ENCODE assay signal across 8 cellular contexts in the genomic region with DNA sequence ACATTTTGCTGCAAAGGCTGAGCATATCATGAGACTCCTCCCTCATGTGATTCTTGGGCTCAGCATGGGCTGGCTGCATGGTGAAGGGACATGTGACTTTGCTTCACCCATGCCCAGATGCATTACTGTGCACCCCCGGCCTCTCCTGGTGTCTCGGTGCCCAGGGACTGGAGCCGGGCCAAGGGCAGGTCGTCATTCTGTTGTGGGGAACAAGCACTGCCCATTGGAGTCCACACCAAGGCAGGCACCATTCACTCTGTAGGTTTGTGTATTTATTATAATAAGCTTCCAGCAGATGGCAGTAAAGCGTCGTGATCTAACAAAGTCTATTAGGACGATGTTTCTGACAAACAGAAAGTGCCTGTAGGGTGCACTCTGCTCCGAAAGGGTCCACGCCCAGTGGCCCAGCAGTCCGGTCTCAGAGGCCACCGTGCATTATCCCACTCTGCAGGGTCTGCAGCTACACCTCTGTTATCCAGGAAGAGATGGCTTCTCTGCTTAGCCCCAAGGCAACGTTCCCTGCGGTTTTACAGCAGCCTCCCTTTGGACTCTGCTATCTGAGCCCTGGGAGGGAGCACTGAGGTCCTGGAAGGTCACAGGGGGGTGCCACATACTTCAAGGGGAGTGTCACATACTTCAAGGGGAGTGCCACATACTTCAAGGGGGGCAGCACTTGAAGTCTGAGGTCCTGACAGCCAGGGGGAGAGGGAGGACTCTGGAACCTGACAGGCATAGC.
DNase-seq lines count a peak whose midpoint lies in the region; ATAC-seq and TF ChIP-seq lines count a peak whose summit lies in the region.

No MANE protein-coding gene starts in this region.

- no peaks in the 10 kb centered on the region for H3K4me1 ChIP-seq in CD8-positive, alpha-beta T cell (ENCODE audit: insufficient read depth, low read length)

- intact Hi-C loops in CD8-positive, alpha-beta T cell (cut with DNase I, micrococcal nuclease) = no loop called here

- H3K36me3 Mint-ChIP-seq in CD8-positive, alpha-beta T cell = no peaks in the 10 kb centered on the region

- H3K27me3 ChIP-seq in CD8-positive, alpha-beta T cell (ENCODE audit: insufficient read depth, low read length) = no peaks in the 10 kb centered on the region

- H3K27ac ChIP-seq in CD8-positive, alpha-beta T cell (ENCODE audit: low read depth, low read length) = no peak overlapping the region

- peak in 6 of 7 experiments; percentile 4 to 60 (median 34) for DNase-seq in CD8-positive, alpha-beta T cell
- DNase-seq in NCI-H446 treated with DMSO at 0.1 percent for 48 hours (lab: John Stamatoyannopoulos, UW) (peak; percentile 67), ecto neural progenitor cell (ENCODE audit: low spot score) (peak; percentile 83), lung microvascular endothelial cell (ENCODE audit: low read depth in 2 of 2) (peak; percentile 75 to 88)
- peak; percentile 15 to 39 for DNase-seq in activated CD4-positive, alpha-beta T cell treated with anti-CD3 and anti-CD28 coated beads for 4 hours
- peak; percentile 44 for DNase-seq in stimulated activated CD8-positive, alpha-beta memory T cell treated with anti-CD3 and anti-CD28 coated beads, Interleukin-4, amount 100 ng/mL, for 48 hours

- POLR2A ChIA-PET in CD8-positive, alpha-beta T cell (lab: Charles Lee) = no interaction called here

- H3K4me3 ChIP-seq in CD8-positive, alpha-beta T cell (ENCODE audit: low read depth, low read length) = peak overlapping the region; percentile 36

- peak; percentile 75 for ATAC-seq in CD8-positive, alpha-beta T cell
- ATAC-seq in GM19351 (IDR thresholded peaks at IDR 0.05; ENCODE audit: unreplicated experiment) (peak; percentile 99), HG03432 (IDR thresholded peaks at IDR 0.05; ENCODE audit: unreplicated experiment) (peak; percentile 96)

- H3K9me3 ChIP-seq in CD8-positive, alpha-beta T cell (ENCODE audit: low read length) = no peaks in the 10 kb centered on the region

- H3K9me3 Mint-ChIP-seq in CD8-positive, alpha-beta T cell = no peaks in the 10 kb centered on the region

- CTCF ChIA-PET in CD8-positive, alpha-beta T cell (lab: Charles Lee) = interaction anchor here (1.0 to 1.5 kb wide), 4 partner anchors 8 to 30 kb away, joined by 3 to 4 read pairs (median 3); no protein-coding TSS in a partner anchor

- no peak overlapping the region for H3K27ac Mint-ChIP-seq in CD8-positive, alpha-beta T cell

- H3K36me3 ChIP-seq in CD8-positive, alpha-beta T cell (ENCODE audit: insufficient read depth, low read length) = no peaks in the 10 kb centered on the region

- H3K4me1 Mint-ChIP-seq in CD8-positive, alpha-beta T cell (ENCODE audit: low read depth) = peaks cover 5% of the 10 kb centered on the region

- peak; percentile 72 for TF ChIP-seq CTCF in CD8-positive, alpha-beta T cell (IDR thresholded peaks at IDR 0.05)

- peak overlapping the region; percentile 75 for H3K4me3 Mint-ChIP-seq in CD8-positive, alpha-beta T cell

- peaks cover 4% of the 10 kb centered on the region for H3K27me3 Mint-ChIP-seq in CD8-positive, alpha-beta T cell (ENCODE audit: low read depth)

Comparison
In these comparisons a context has a peak if more than half of its experiments do, and no peak if none do; other contexts are left out.
1. DNase-seq: peak in every context shown above with its lines; median percentile 83 in ecto neural progenitor cell; 82 in lung microvascular endothelial cell; 67 in NCI-H446 treated with DMSO at 0.1 percent for 48 hours; 44 in stimulated activated CD8-positive, alpha-beta memory T cell treated with anti-CD3 and anti-CD28 coated beads, Interleukin-4, amount 100 ng/mL, for 48 hours; 34 in CD8-positive, alpha-beta T cell; 27 in activated CD4-positive, alpha-beta T cell treated with anti-CD3 and anti-CD28 coated beads for 4 hours.